ENCODE assay signal across 13 cellular contexts in genomic region chr10:11097686-11098085, GRCh38.
A peak's percentile ranks its signal among the peaks of the same experiment; 100 is the strongest.
DNase-seq lines count a peak whose midpoint lies in the region; ATAC-seq and TF ChIP-seq lines count a peak whose summit lies in the region.
"Had no signal": no experiment of that assay in that cellular context is flagged by ENCODE, and none has a peak within 500 bp of the region (broad histone marks: within the 10 kb centered on the region; RNA-seq: fewer than 3 reads in every experiment).

No MANE protein-coding gene starts in this region.

- no peak overlapping the region for H3K14ac ChIP-seq in mesenchymal stem cell (ENCODE audit: low read length in 2 of 2)

- H3K9ac ChIP-seq in MM.1S (ENCODE audit: low read length) (no peak overlapping the region), mesenchymal stem cell (ENCODE audit: low read length) (no peak overlapping the region)

- H3F3A ChIP-seq in MM.1S (ENCODE audit: insufficient read depth, low read length), result no peaks in the 10 kb centered on the region

- H4K8ac ChIP-seq in mesenchymal stem cell (ENCODE audit: low read length), result no peak overlapping the region

- H3K4me3 ChIP-seq in GM06990 (replicated peaks; ENCODE audit: low read depth, low read length) (no peak overlapping the region), MM.1S (ENCODE audit: low read length) (no peak overlapping the region), mesenchymal stem cell (ENCODE audit: insufficient read depth in 1 of 2, low read depth in 1 of 2, low read length in 2 of 2) (no peak overlapping the region)

- H3K27ac Mint-ChIP-seq in activated CD8-positive, alpha-beta memory T cell treated with anti-CD3 and anti-CD28 coated beads, Interleukin-2, amount 10 ng/mL, durations not matched to agents 7 days and 5 days, result no peak overlapping the region

- H3K9me2 ChIP-seq in MM.1S (replicated peaks; ENCODE audit: insufficient read depth, low read length), result no peaks in the 10 kb centered on the region

- no peak overlapping the region for H4K91ac ChIP-seq in mesenchymal stem cell (ENCODE audit: low read length)

- no peaks in the 10 kb centered on the region for H3K4me1 Mint-ChIP-seq in activated CD8-positive, alpha-beta memory T cell treated with anti-CD3 and anti-CD28 coated beads, Interleukin-2, amount 10 ng/mL, durations not matched to agents 7 days and 5 days

- H2AK5ac ChIP-seq in mesenchymal stem cell (ENCODE audit: low read length, severe bottlenecking), result no peak overlapping the region

- no peaks in the 10 kb centered on the region for H3K36me3 ChIP-seq in GM06990 (ENCODE audit: control insufficient read depth, insufficient read depth, low read length)
- no peaks in the 10 kb centered on the region for H3K36me3 ChIP-seq in MM.1S (replicated peaks; ENCODE audit: insufficient read depth, low read length)
- peaks cover 0 to 5% of the 10 kb centered on the region in 2 experiments for H3K36me3 ChIP-seq in mesenchymal stem cell (ENCODE audit: control insufficient read depth in 1 of 2, insufficient read depth in 2 of 2, low read depth in 1 of 2, low read length in 2 of 2)

- no peak overlapping the region for H2BK15ac ChIP-seq in mesenchymal stem cell (ENCODE audit: low read depth, poor library complexity, severe bottlenecking)

- TF ChIP-seq CTCF in GM06990 (IDR thresholded peaks at IDR 0.05; ENCODE audit: insufficient read depth, low read length, poor library complexity, severe bottlenecking) (no peak), MM.1S (IDR thresholded peaks at IDR 0.05; ENCODE audit: low read length) (no peak)

- H3K79me1 ChIP-seq in mesenchymal stem cell (replicated peaks; ENCODE audit: low read length, poor library complexity, severe bottlenecking), result peaks cover 25% of the 10 kb centered on the region

- H3K36me3 Mint-ChIP-seq in activated CD8-positive, alpha-beta memory T cell treated with anti-CD3 and anti-CD28 coated beads, Interleukin-2, amount 10 ng/mL, durations not matched to agents 7 days and 5 days, result no peaks in the 10 kb centered on the region
- H3K36me3 Mint-ChIP-seq: IgD-negative memory B cell had no signal

- H3K23ac ChIP-seq in mesenchymal stem cell (ENCODE audit: low read length in 2 of 2), result no peak overlapping the region

- H3K27me3 ChIP-seq in GM06990 (replicated peaks; ENCODE audit: control insufficient read depth, insufficient read depth, low read length) (no peaks in the 10 kb centered on the region), MM.1S (replicated peaks; ENCODE audit: insufficient read depth, low read length) (no peaks in the 10 kb centered on the region), mesenchymal stem cell (ENCODE audit: control insufficient read depth in 1 of 2, insufficient read depth in 1 of 2, low read length in 2 of 2) (no peaks in the 10 kb centered on the region)

- no peaks in the 10 kb centered on the region for H3K9me3 Mint-ChIP-seq in activated CD8-positive, alpha-beta memory T cell treated with anti-CD3 and anti-CD28 coated beads, Interleukin-2, amount 10 ng/mL, durations not matched to agents 7 days and 5 days (ENCODE audit: low read depth)

- H3K4me3 Mint-ChIP-seq in activated CD8-positive, alpha-beta memory T cell treated with anti-CD3 and anti-CD28 coated beads, Interleukin-2, amount 10 ng/mL, durations not matched to agents 7 days and 5 days, result no peak overlapping the region
- H3K4me3 Mint-ChIP-seq: IgD-negative memory B cell had no signal

- ATAC-seq in GM18520 (IDR thresholded peaks at IDR 0.05; ENCODE audit: unreplicated experiment) (peak; percentile 80), GM21723 (IDR thresholded peaks at IDR 0.05; ENCODE audit: unreplicated experiment) (peak; percentile 78), HG03342 (IDR thresholded peaks at IDR 0.05; ENCODE audit: unreplicated experiment) (peak; percentile 70)
- ATAC-seq in activated CD8-positive, alpha-beta memory T cell treated with anti-CD3 and anti-CD28 coated beads, Interleukin-2, amount 10 ng/mL, durations not matched to agents 7 days and 5 days, result no peak

- H3K27me3 Mint-ChIP-seq in activated CD8-positive, alpha-beta memory T cell treated with anti-CD3 and anti-CD28 coated beads, Interleukin-2, amount 10 ng/mL, durations not matched to agents 7 days and 5 days, result peaks cover 42% of the 10 kb centered on the region

- no peaks in the 10 kb centered on the region for H4K20me1 ChIP-seq in MM.1S (ENCODE audit: insufficient read depth, low read length)

- H2BK120ac ChIP-seq in mesenchymal stem cell (ENCODE audit: low read depth, low read length), result no peak overlapping the region

- H3K27ac ChIP-seq in MM.1S (ENCODE audit: low read length) (no peak overlapping the region), mesenchymal stem cell (ENCODE audit: low read length, poor library complexity, severe bottlenecking) (no peak overlapping the region)

- H3K4me1 ChIP-seq in MM.1S (ENCODE audit: low read length) (no peaks in the 10 kb centered on the region), mesenchymal stem cell (ENCODE audit: control insufficient read depth, insufficient read depth, low read depth, low read length) (no peaks in the 10 kb centered on the region)

- no peak overlapping the region for H3K18ac ChIP-seq in mesenchymal stem cell (ENCODE audit: low read depth in 1 of 2, low read length in 2 of 2)

- H3K4me2 ChIP-seq in MM.1S (ENCODE audit: low read depth, low read length), result no peak overlapping the region
- H3K4me2 ChIP-seq in mesenchymal stem cell (ENCODE audit: low read length, poor library complexity, severe bottlenecking), result no peak overlapping the region

- CTCF ChIA-PET in activated CD8-positive, alpha-beta memory T cell treated with anti-CD3 and anti-CD28 coated beads, Interleukin-2, amount 10 ng/mL, durations not matched to agents 7 days and 5 days (lab: Charles Lee), result no interaction called here

- H2BK5ac ChIP-seq in mesenchymal stem cell (ENCODE audit: low read depth, low read length, poor library complexity, severe bottlenecking), result no peak overlapping the region

- peaks cover 94% of the 10 kb centered on the region for H3K79me2 ChIP-seq in MM.1S (ENCODE audit: low read length)

- DNase-seq in GM06990 (ENCODE audit: extremely low read depth, insufficient read length), result peak; percentile 27
- DNase-seq in activated CD8-positive, alpha-beta memory T cell treated with anti-CD3 and anti-CD28 coated beads, Interleukin-2, amount 10 ng/mL, durations not matched to agents 7 days and 5 days, result no peak
- DNase-seq in MM.1S, result no peak
- no peak for DNase-seq in medulla oblongata (ENCODE audit: extremely low spot score)
- no peak for DNase-seq in mesenchymal stem cell
- DNase-seq: effector CD8-positive, alpha-beta T cell; NCI-H146; NCI-H748 treated with DMSO at 0.1 percent for 48 hours; SHP77 had no signal

- H2AFZ ChIP-seq in MM.1S (ENCODE audit: low read length), result no peak overlapping the region
- H2AFZ ChIP-seq in mesenchymal stem cell (ENCODE audit: low read depth, low read length), result no peak overlapping the region

- H3K4ac ChIP-seq in mesenchymal stem cell (ENCODE audit: low read depth in 1 of 2, low read length in 2 of 2), result no peak overlapping the region

- H3K9me3 ChIP-seq in MM.1S (replicated peaks; ENCODE audit: insufficient read depth, low read length) (no peaks in the 10 kb centered on the region), mesenchymal stem cell (ENCODE audit: control insufficient read depth, low read length) (no peaks in the 10 kb centered on the region)

- 82% methylated on average over 3 of the region's 3 CpGs for whole genome bisulfite sequencing in mesenchymal stem cell

- H2BK12ac ChIP-seq in mesenchymal stem cell (ENCODE audit: low read length in 2 of 2), result no peak overlapping the region
